ENCODE assay signal across 10 cellular contexts in genomic region chr7:116802144-116802747, GRCh38.
DNase-seq lines count a peak whose midpoint lies in the region; ATAC-seq and TF ChIP-seq lines count a peak whose summit lies in the region.
"Had no signal": no experiment of that assay in that cellular context is flagged by ENCODE, and none has a peak within 500 bp of the region (broad histone marks: within the 10 kb centered on the region; RNA-seq: fewer than 3 reads in every experiment).

No MANE protein-coding gene starts in this region.

- in situ Hi-C loops in Caki2 (cut with HindIII; ENCODE audit: low pct_unique_long_range_greater_than_20kb, low sequenced_read_pairs): no loop called here
- in situ Hi-C loops in Panc1 (cut with HindIII; ENCODE audit: low pct_unique_long_range_greater_than_20kb, low sequenced_read_pairs): no loop called here

- no peaks in the 10 kb centered on the region for H3K27me3 ChIP-seq in Panc1 (ENCODE audit: control insufficient read depth, insufficient read depth, low read length)
- peaks cover 0 to 2% (median 0%) of the 10 kb centered on the region in 45 donors for H3K27me3 ChIP-seq in dorsolateral prefrontal cortex
- H3K27me3 ChIP-seq in psoas muscle (ENCODE audit: insufficient read depth in 3 of 3, low read length in 2 of 3): no peaks in the 10 kb centered on the region

- CTCF ChIA-PET in Panc1 (lab: Charles Lee): no interaction called here

- peaks cover 46% of the 10 kb centered on the region for H3K4me1 ChIP-seq in Panc1 (ENCODE audit: control insufficient read depth, insufficient read depth, low read length)
- H3K4me1 ChIP-seq in psoas muscle: peaks cover 46% of the 10 kb centered on the region

- H3K9me3 ChIP-seq in Panc1 (ENCODE audit: control insufficient read depth, insufficient read depth, low read depth, low read length) (no peaks in the 10 kb centered on the region), psoas muscle (no peaks in the 10 kb centered on the region)

- WGBS in psoas muscle, 3 donors: 32 to 51% (median 41%) methylated on average over 7 of the region's 7 CpGs

- no TSS peak for BruUV-seq in Panc1 (replicated peaks; lab: Mats Ljungman, UMichigan)

- H3K4me3 ChIP-seq in Panc1 (ENCODE audit: low read depth in 2 of 2, low read length in 2 of 2) (no peak overlapping the region), dorsolateral prefrontal cortex (peak overlapping the region in 2 of 59 donors; percentile 22 to 23), psoas muscle (no peak overlapping the region)

- POLR2A ChIA-PET in Panc1 (lab: Charles Lee): no interaction called here

- DNase-seq in Caki2 (ENCODE audit: low read depth): peak; percentile 65
- DNase-seq in Panc1 (ENCODE audit: low read depth, low spot score): no peak
- DNase-seq in dorsolateral prefrontal cortex: no peak
- DNase-seq in psoas muscle: no peak
- no peak for DNase-seq in activated CD4-positive, alpha-beta T cell treated with anti-CD3 and anti-CD28 coated beads for 48 hours
- DNase-seq: activated T-cell treated with anti-CD3 and anti-CD28 coated beads for 4 hours; CD8-positive, alpha-beta memory T cell had no signal

- ATAC-seq in Panc1 (no peak), psoas muscle (no peak), GM21723 (IDR thresholded peaks at IDR 0.05; ENCODE audit: unreplicated experiment) (no peak), HG02763 (IDR thresholded peaks at IDR 0.05; ENCODE audit: unreplicated experiment) (no peak), HG03571 (IDR thresholded peaks at IDR 0.05; ENCODE audit: unreplicated experiment) (no peak)

- H3K27ac ChIP-seq in Panc1 (ENCODE audit: low read length) (peak overlapping the region; percentile 79), dorsolateral prefrontal cortex (peak overlapping the region in 51 of 59 donors; percentile 4 to 97 (median 81)), psoas muscle (peak overlapping the region; percentile 86)

- TF ChIP-seq CTCF in Panc1 (IDR thresholded peaks at IDR 0.05) (no peak), dorsolateral prefrontal cortex (IDR thresholded peaks at IDR 0.05 in 54 of 56, conservative IDR thresholded peaks at IDR 0.05 in 2 of 56; ENCODE audit: low read depth in 1 of 56, partially characterized antibody in 56 of 56) (no peak), psoas muscle (IDR thresholded peaks at IDR 0.05) (no peak)

- intact Hi-C loops in Panc1 (cut with micrococcal nuclease; ENCODE audit: unreplicated experiment): no loop called here
- intact Hi-C loops in dorsolateral prefrontal cortex (cut with DNase I): loop anchor here (2.0 kb wide), 2 partner anchors 129 to 203 kb away; partner anchors contain the start of gene MET (in 1 of the 2)
- intact Hi-C loops in psoas muscle (cut with DNase I): loop anchor here in 1 of 2 donors (10.0 kb wide), 1 partner anchor 627 kb away; no protein-coding TSS in a partner anchor

- H3K36me3 ChIP-seq in Panc1 (ENCODE audit: control insufficient read depth, insufficient read depth, low read length) (no peaks in the 10 kb centered on the region; the same call in 1 of the 2 replicates), psoas muscle (ENCODE audit: insufficient read depth in 1 of 2, low read depth in 1 of 2) (peaks cover 1 to 3% of the 10 kb centered on the region in 2 donors)
